11 cellular contexts compared by ENCODE assay signal in the genomic region with DNA sequence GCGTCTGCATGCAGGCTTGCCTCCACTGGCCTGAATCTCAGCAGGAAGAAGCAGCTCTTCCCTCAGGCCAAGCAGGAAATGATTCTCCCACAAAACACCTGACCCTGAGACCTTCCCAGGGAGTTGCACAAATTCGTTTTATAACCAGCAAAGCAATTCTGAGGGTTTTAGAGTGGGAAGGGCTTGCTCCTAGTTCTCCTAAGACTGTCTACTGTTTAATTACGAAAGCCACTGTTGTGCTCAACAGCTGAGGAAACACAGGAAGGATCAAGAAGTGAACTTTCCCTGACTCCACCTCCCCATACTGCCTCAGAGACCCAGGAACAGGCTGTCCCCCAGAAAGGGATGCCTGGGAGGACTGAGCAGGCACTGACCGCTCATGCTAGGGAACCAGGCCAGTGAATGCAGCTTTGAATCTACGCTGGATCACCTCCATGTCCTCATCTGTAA. TPM values are rescaled to one million over a fixed set of nuclear protein-coding genes. Genes with fewer than 3 reads are reported as not detected.
DNase-seq lines count a peak whose midpoint lies in the region; ATAC-seq, FAIRE-seq and TF ChIP-seq lines count a peak whose summit lies in the region.
"Had no signal": no experiment of that assay in that cellular context is flagged by ENCODE, and none has a peak within 500 bp of the region (broad histone marks: within the 10 kb centered on the region; RNA-seq: fewer than 3 reads in every experiment).

No MANE protein-coding gene starts in this region.

- H3K27ac ChIP-seq in HL-60 (replicated peaks): no peak overlapping the region
- peak overlapping the region in 1 of 2 donors; percentile 7 for H3K27ac ChIP-seq in left lung

- DNase-seq in A172 (ENCODE audit: low spot score) (peak; percentile 49), HL-60 (ENCODE audit: low read depth in 1 of 2, low spot score in 1 of 2) (peak; percentile 27 to 62), bronchial epithelial cell (ENCODE audit: low read depth) (peak; percentile 93), left lung (no peak), C1 segment of cervical spinal cord (lab: John Stamatoyannopoulos, UW) (no peak)
- no peak for DNase-seq in stimulated activated naive CD8-positive, alpha-beta T cell treated with anti-CD3 and anti-CD28 coated beads, Interleukin-15, amount 100 ng/mL, for 72 hours
- DNase-seq: MG63 had no signal

- intact Hi-C loops in left lung (cut with DNase I): no loop called here

- H3K36me3 ChIP-seq in bronchial epithelial cell (ENCODE audit: control insufficient read depth, insufficient read depth, low read length) (no peaks in the 10 kb centered on the region), left lung (no peaks in the 10 kb centered on the region)
- H3K36me3 ChIP-seq: MG63 had no signal

- H3K4me1 ChIP-seq in left lung: peaks cover 10 to 34% of the 10 kb centered on the region in 2 donors

- ATAC-seq in left lung: peak; percentile 50
- ATAC-seq in GM18519 (IDR thresholded peaks at IDR 0.05; ENCODE audit: low FRiP score, unreplicated experiment): no peak
- ATAC-seq in GM21786 (IDR thresholded peaks at IDR 0.05; ENCODE audit: unreplicated experiment): no peak
- no peak for ATAC-seq in stimulated activated naive CD8-positive, alpha-beta T cell treated with anti-CD3 and anti-CD28 coated beads, Interleukin-15, amount 100 ng/mL, for 72 hours

- H3K27ac Mint-ChIP-seq in stimulated activated naive CD8-positive, alpha-beta T cell treated with anti-CD3 and anti-CD28 coated beads, Interleukin-15, amount 100 ng/mL, for 72 hours: no peak overlapping the region
- H3K27ac Mint-ChIP-seq: B cell had no signal

- peaks cover 8% of the 10 kb centered on the region for H3K27me3 Mint-ChIP-seq in stimulated activated naive CD8-positive, alpha-beta T cell treated with anti-CD3 and anti-CD28 coated beads, Interleukin-15, amount 100 ng/mL, for 72 hours
- H3K27me3 Mint-ChIP-seq: B cell had no signal

- no peak for FAIRE-seq in bronchial epithelial cell (lab: Jason Lieb, UNC)
- FAIRE-seq: RCC 7860 had no signal

- no peaks in the 10 kb centered on the region for H3K9me3 Mint-ChIP-seq in stimulated activated naive CD8-positive, alpha-beta T cell treated with anti-CD3 and anti-CD28 coated beads, Interleukin-15, amount 100 ng/mL, for 72 hours

- H3K4me3 ChIP-seq in HL-60 (replicated peaks; ENCODE audit: insufficient read depth, low read length) (no peak overlapping the region), bronchial epithelial cell (ENCODE audit: low read depth, low read length) (no peak overlapping the region), left lung (no peak overlapping the region)
- H3K4me3 ChIP-seq: MG63 had no signal

- H3K4me1 Mint-ChIP-seq in stimulated activated naive CD8-positive, alpha-beta T cell treated with anti-CD3 and anti-CD28 coated beads, Interleukin-15, amount 100 ng/mL, for 72 hours: no peaks in the 10 kb centered on the region
- H3K4me1 Mint-ChIP-seq: B cell had no signal

- TF ChIP-seq CTCF in HL-60 (IDR thresholded peaks at IDR 0.05; ENCODE audit: insufficient read depth, low read length) (no peak), bronchial epithelial cell (IDR thresholded peaks at IDR 0.05; ENCODE audit: insufficient read depth, low read length, severe bottlenecking) (no peak), left lung (IDR thresholded peaks at IDR 0.05) (no peak)

- no peaks in the 10 kb centered on the region for H3K27me3 ChIP-seq in HL-60 (ENCODE audit: insufficient read depth, poor library complexity, severe bottlenecking)
- H3K27me3 ChIP-seq in bronchial epithelial cell (ENCODE audit: control insufficient read depth, insufficient read depth, low read length): no peaks in the 10 kb centered on the region
- no peaks in the 10 kb centered on the region for H3K27me3 ChIP-seq in left lung
- H3K27me3 ChIP-seq: MG63 had no signal

- no peak overlapping the region for H3K4me3 Mint-ChIP-seq in stimulated activated naive CD8-positive, alpha-beta T cell treated with anti-CD3 and anti-CD28 coated beads, Interleukin-15, amount 100 ng/mL, for 72 hours
- H3K4me3 Mint-ChIP-seq: B cell had no signal

- no peaks in the 10 kb centered on the region for H3K9me3 ChIP-seq in left lung
- H3K9me3 ChIP-seq: MG63 had no signal

RNA-seq across cellular contexts. Expression of a gene that starts 37.0 kb away (rescaled TPM):
- 25.7 and 30.4 TPM in 2 replicates for total RNA-seq in A172 (2014; rRNA removed; shearing (Covaris generic))
- total RNA-seq in bronchial epithelial cell: 38.7 and 48.6 TPM in 2 replicates
- 100 to 1,000 TPM in 1 of 2 donors, 10 to 100 TPM in 1; 96.7 to 102 TPM for total RNA-seq in left lung

Comparison
In these comparisons a context has a peak if more than half of its experiments do, and no peak if none do; other contexts are left out.
1. DNase-seq: peak in A172 (single experiment), HL-60 (2 of 2) and bronchial epithelial cell (single experiment); none in left lung (0 of 2), C1 segment of cervical spinal cord (0 of 14) and stimulated activated naive CD8-positive, alpha-beta T cell treated with anti-CD3 and anti-CD28 coated beads, Interleukin-15, amount 100 ng/mL, for 72 hours (0 of 2).